ENCODE assay signal across 1 cellular context in the genomic region with DNA sequence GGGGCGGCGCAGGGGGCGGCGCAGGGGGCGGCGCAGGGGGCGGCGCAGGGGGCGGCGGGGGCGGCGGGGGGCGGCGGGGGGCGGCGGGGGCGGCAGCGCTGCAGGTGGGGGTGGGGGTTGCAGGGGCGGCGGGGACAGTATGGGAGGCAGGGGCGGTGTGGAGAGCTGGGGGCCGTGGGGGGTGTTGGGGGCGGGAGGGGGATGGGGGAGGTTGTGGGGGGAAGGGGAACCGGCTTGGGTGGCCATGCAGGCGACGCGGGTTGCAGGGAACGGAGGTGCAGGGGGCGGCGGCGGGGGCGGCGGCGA.
TF ChIP-seq lines count a peak whose summit lies in the region.

No MANE protein-coding gene starts in this region.

TF ChIP-seq in IMR-90, 13 proteins besides CTCF, POLR2A, EP300 and RAD21 (continued from another document):
- TF ChIP-seq, protein P1, sequence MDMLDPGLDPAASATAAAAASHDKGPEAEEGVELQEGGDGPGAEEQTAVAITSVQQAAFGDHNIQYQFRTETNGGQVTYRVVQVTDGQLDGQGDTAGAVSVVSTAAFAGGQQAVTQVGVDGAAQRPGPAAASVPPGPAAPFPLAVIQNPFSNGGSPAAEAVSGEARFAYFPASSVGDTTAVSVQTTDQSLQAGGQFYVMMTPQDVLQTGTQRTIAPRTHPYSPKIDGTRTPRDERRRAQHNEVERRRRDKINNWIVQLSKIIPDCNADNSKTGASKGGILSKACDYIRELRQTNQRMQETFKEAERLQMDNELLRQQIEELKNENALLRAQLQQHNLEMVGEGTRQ (IDR thresholded peaks at IDR 0.05; ENCODE audit: low read depth, low read length): no peak
- TF ChIP-seq, protein P2, sequence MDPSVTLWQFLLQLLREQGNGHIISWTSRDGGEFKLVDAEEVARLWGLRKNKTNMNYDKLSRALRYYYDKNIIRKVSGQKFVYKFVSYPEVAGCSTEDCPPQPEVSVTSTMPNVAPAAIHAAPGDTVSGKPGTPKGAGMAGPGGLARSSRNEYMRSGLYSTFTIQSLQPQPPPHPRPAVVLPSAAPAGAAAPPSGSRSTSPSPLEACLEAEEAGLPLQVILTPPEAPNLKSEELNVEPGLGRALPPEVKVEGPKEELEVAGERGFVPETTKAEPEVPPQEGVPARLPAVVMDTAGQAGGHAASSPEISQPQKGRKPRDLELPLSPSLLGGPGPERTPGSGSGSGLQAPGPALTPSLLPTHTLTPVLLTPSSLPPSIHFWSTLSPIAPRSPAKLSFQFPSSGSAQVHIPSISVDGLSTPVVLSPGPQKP (IDR thresholded peaks at IDR 0.05; ENCODE audit: borderline replicate concordance, low read depth, low read length): no peak
- TF ChIP-seq MXI1 (IDR thresholded peaks at IDR 0.05; ENCODE audit: borderline replicate concordance, low read depth, low read length) (no peak), RCOR1 (IDR thresholded peaks at IDR 0.05; ENCODE audit: insufficient replicate concordance, low read length) (no peak), CEBPB (IDR thresholded peaks at IDR 0.05; ENCODE audit: low read depth, low read length) (no peak), NFE2L2 (IDR thresholded peaks at IDR 0.05; ENCODE audit: low read depth, low read length) (no peak), CHD1 (IDR thresholded peaks at IDR 0.05; ENCODE audit: low read depth, low read length) (no peak), BHLHE40 (IDR thresholded peaks at IDR 0.05; ENCODE audit: low read depth, low read length) (no peak), RFX5 (IDR thresholded peaks at IDR 0.05; ENCODE audit: low read depth, low read length) (no peak), MAFK (IDR thresholded peaks at IDR 0.05; ENCODE audit: low read depth, low read length) (no peak), MAZ (IDR thresholded peaks at IDR 0.05; ENCODE audit: borderline replicate concordance, low read depth, low read length) (no peak), SMC3 (IDR thresholded peaks at IDR 0.05; ENCODE audit: low read depth, low read length) (no peak)
TF ChIP-seq in IMR-90: peak in this region for 0.
